33 cellular contexts compared by ENCODE assay signal in the genomic region with DNA sequence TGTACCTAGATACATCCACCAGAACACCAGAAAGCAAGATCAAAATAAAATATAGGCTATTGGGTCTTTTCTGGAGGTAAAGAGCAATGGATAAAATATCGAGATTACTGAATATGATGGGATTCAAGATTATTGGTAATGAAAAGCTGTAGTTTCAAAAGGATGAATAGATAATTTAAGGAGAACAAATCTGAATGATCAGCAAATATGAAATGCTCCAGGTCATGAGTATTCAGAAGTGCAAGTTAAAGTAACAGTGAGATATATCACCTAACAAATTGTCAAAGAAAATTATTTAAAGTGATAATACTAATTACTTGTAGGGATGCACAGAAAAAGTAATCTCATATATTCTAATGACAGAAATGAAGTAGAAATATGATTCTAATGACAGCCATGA.
"Had no signal": no experiment of that assay in that cellular context is flagged by ENCODE, and none has a peak within 500 bp of the region (broad histone marks: within the 10 kb centered on the region; RNA-seq: fewer than 3 reads in every experiment).

No MANE protein-coding gene starts in this region.

- H3K36me3 ChIP-seq: adrenal gland, ascending aorta, brain microvascular endothelial cell, breast epithelium, cardiac muscle cell had no signal

- DNase-seq: activated effector memory CD4-positive, alpha-beta T cell treated with anti-CD3 and anti-CD28 coated beads, Interleukin-2, amount 50 U/mL, for 16 hours; activated effector memory CD4-positive, alpha-beta T cell treated with Interleukin-2 at 50 U/mL for 16 hours; activated gamma-delta T cell; activated gamma-delta T cell treated with Interleukin-2 at 50 U/mL for 16 hours; activated naive CD4-positive, alpha-beta T cell; activated naive CD4-positive, alpha-beta T cell treated with anti-CD3 and anti-CD28 coated beads for 36 hours; activated naive CD4-positive, alpha-beta T cell treated with anti-CD3 and anti-CD28 coated beads, Interleukin-2, amount 10 ng/mL, durations not matched to agents 7 days and 5 days; activated naive CD4-positive, alpha-beta T cell treated with anti-CD3 and anti-CD28 coated beads, Interleukin-2, amount 50 U/mL, for 16 hours; activated naive CD4-positive, alpha-beta T cell treated with Interleukin-2 at 50 U/mL for 16 hours; activated naive CD8-positive, alpha-beta T cell treated with anti-CD3 and anti-CD28 coated beads for 36 hours; activated naive CD8-positive, alpha-beta T cell treated with anti-CD3 and anti-CD28 coated beads, Interleukin-2, amount 10 ng/mL, durations not matched to agents 7 days and 5 days; activated naive CD8-positive, alpha-beta T cell treated with anti-CD3 and anti-CD28 coated beads, Interleukin-2, amount 50 U/mL, for 24 hours; activated T-cell treated with anti-CD3 and anti-CD28 coated beads, Interleukin-2, amount 50 U/mL, for 24 hours; activated T-cell treated with anti-CD3 and anti-CD28 coated beads, Interleukin-2, amount 50 U/mL, for 4 hours; activated T-cell treated with anti-CD3 and anti-CD28 coated beads, Interleukin-2, amount 50 U/mL, for 48 hours; activated T-cell treated with anti-CD3 and anti-CD28 coated beads, Interleukin-2, amount 50 U/mL, for 72 hours; adrenal gland; amniotic stem cell; amygdala; anterior cingulate cortex; aorta; body of pancreas; brain microvascular endothelial cell; caudate nucleus; central memory CD4-positive, alpha-beta T cell; cerebellar nuclear complex had no signal

- H3K4me3 ChIP-seq: adrenal gland, ascending aorta, body of pancreas, breast epithelium, cardiac muscle cell had no signal

- FAIRE-seq: astrocyte, bronchial epithelial cell had no signal

- H3K4me1 ChIP-seq: adrenal gland, body of pancreas, breast epithelium had no signal

- H3K27ac ChIP-seq: adrenal gland, ascending aorta, body of pancreas, brain microvascular endothelial cell, breast epithelium, cardiac muscle cell had no signal

- H3K27me3 ChIP-seq: adrenal gland, ascending aorta, body of pancreas, brain microvascular endothelial cell, breast epithelium, cardiac muscle cell had no signal

- ATAC-seq: activated naive CD4-positive, alpha-beta T cell treated with anti-CD3 and anti-CD28 coated beads, Interleukin-2, amount 50 U/mL, for 72 hours; activated naive CD8-positive, alpha-beta T cell treated with anti-CD3 and anti-CD28 coated beads, Interleukin-2, amount 50 U/mL, for 24 hours; activated T-cell treated with anti-CD3 and anti-CD28 coated beads, Interleukin-2, amount 50 U/mL, for 4 hours; activated T-cell treated with anti-CD3 and anti-CD28 coated beads, Interleukin-2, amount 50 U/mL, for 72 hours; activated T-helper 17 cell treated with anti-CD3 and anti-CD28 coated beads, Interleukin-2, amount 50 U/mL, for 72 hours; body of pancreas had no signal

- H3K9me3 ChIP-seq: adrenal gland, ascending aorta, body of pancreas, breast epithelium had no signal
